1 cellular context compared by ENCODE assay signal in the genomic region with DNA sequence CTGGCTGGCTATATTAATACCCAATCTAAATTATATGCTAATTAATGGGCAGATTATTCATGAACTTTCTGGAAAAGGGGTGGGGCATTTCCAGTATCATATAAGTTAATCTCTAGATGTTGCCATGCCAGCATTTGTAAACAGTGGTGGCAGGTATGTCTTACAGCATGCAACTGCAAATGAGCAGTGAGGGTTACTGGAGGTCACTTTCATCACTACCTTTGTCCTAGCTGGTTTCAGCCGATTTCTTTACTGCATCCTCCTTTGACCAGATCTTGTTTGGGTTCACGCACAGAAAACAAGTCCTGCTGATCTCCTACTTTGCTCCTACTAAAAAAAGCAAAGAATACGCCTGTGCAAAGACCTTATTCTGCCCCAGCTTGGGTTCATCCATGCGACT.
TF ChIP-seq lines count a peak whose summit lies in the region.

No MANE protein-coding gene starts in this region.

TF ChIP-seq in GM23338, 12 proteins besides CTCF, POLR2A, EP300 and RAD21 (continued from another document):
- TF ChIP-seq, protein P1, sequence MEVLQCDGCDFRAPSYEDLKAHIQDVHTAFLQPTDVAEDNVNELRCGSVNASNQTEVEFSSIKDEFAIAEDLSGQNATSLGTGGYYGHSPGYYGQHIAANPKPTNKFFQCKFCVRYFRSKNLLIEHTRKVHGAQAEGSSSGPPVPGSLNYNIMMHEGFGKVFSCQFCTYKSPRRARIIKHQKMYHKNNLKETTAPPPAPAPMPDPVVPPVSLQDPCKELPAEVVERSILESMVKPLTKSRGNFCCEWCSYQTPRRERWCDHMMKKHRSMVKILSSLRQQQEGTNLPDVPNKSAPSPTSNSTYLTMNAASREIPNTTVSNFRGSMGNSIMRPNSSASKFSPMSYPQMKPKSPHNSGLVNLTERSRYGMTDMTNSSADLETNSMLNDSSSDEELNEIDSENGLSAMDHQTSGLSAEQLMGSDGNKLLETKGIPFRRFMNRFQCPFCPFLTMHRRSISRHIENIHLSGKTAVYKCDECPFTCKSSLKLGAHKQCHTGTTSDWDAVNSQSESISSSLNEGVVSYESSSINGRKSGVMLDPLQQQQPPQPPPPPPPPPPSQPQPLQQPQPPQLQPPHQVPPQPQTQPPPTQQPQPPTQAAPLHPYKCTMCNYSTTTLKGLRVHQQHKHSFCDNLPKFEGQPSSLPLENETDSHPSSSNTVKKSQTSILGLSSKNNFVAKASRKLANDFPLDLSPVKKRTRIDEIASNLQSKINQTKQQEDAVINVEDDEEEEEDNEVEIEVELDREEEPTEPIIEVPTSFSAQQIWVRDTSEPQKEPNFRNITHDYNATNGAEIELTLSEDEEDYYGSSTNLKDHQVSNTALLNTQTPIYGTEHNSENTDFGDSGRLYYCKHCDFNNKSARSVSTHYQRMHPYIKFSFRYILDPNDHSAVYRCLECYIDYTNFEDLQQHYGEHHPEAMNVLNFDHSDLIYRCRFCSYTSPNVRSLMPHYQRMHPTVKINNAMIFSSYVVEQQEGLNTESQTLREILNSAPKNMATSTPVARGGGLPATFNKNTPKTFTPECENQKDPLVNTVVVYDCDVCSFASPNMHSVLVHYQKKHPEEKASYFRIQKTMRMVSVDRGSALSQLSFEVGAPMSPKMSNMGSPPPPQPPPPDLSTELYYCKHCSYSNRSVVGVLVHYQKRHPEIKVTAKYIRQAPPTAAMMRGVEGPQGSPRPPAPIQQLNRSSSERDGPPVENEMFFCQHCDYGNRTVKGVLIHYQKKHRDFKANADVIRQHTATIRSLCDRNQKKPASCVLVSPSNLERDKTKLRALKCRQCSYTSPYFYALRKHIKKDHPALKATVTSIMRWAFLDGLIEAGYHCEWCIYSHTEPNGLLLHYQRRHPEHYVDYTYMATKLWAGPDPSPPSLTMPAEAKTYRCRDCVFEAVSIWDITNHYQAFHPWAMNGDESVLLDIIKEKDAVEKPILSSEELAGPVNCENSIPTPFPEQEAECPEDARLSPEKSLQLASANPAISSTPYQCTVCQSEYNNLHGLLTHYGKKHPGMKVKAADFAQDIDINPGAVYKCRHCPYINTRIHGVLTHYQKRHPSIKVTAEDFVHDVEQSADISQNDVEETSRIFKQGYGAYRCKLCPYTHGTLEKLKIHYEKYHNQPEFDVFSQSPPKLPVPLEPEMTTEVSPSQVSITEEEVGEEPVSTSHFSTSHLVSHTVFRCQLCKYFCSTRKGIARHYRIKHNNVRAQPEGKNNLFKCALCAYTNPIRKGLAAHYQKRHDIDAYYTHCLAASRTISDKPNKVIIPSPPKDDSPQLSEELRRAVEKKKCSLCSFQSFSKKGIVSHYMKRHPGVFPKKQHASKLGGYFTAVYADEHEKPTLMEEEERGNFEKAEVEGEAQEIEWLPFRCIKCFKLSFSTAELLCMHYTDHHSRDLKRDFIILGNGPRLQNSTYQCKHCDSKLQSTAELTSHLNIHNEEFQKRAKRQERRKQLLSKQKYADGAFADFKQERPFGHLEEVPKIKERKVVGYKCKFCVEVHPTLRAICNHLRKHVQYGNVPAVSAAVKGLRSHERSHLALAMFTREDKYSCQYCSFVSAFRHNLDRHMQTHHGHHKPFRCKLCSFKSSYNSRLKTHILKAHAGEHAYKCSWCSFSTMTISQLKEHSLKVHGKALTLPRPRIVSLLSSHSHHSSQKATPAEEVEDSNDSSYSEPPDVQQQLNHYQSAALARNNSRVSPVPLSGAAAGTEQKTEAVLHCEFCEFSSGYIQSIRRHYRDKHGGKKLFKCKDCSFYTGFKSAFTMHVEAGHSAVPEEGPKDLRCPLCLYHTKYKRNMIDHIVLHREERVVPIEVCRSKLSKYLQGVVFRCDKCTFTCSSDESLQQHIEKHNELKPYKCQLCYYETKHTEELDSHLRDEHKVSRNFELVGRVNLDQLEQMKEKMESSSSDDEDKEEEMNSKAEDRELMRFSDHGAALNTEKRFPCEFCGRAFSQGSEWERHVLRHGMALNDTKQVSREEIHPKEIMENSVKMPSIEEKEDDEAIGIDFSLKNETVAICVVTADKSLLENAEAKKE (CRISPR knock-in tag; IDR thresholded peaks at IDR 0.05): no peak
- TF ChIP-seq CREB1 (CRISPR knock-in tag; IDR thresholded peaks at IDR 0.05; ENCODE audit: low read depth): no peak
